ENCODE assay signal across 8 cellular contexts in the genomic region with DNA sequence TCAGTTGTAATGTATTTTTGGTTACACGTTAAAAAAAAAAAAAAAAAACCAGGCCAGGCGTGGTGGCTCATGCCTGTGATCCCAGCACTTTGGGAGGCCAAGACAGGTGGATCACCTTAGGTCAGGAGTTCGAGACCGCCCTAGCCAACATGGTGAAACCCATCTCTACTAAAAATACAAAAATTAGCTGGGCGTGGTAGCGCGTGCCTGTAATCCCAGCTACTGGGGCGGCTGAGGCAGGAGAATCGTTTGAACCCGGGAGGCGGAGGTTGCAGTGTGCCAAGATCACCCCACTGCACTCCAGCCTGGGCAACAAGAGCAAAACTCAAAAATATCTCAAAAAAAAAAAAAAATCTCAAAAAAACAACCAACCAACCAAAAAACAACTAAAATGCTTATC. TPM values are rescaled to one million over a fixed set of nuclear protein-coding genes. Genes with fewer than 3 reads are reported as not detected.
DNase-seq lines count a peak whose midpoint lies in the region; TF ChIP-seq lines count a peak whose summit lies in the region.
"Not testable (repeated sequence)": the region's sequence is repeated elsewhere in the genome, so short reads cannot be mapped to it uniquely, and the experiment has no call there.

No MANE protein-coding gene starts in this region.

- not testable (repeated sequence) for TF ChIP-seq CTCF in VCaP (conservative IDR thresholded peaks at IDR 0.05); endothelial cell (IDR thresholded peaks at IDR 0.05; ENCODE audit: unreplicated experiment); neutrophil (IDR thresholded peaks at IDR 0.05); stomach (IDR thresholded peaks at IDR 0.05)

- H3K9me3 ChIP-seq in BLaER1; HUES6 (ENCODE audit: control insufficient read depth, insufficient read depth, low read depth, low read length); adipocyte (ENCODE audit: control insufficient read depth, low read length); neutrophil; stomach: not testable (repeated sequence)

- TF ChIP-seq POLR2A in stomach (IDR thresholded peaks at IDR 0.05): not testable (repeated sequence)

- peaks cover 22% of the 10 kb centered on the region for H3K36me3 ChIP-seq in BLaER1
- not testable (repeated sequence) for H3K36me3 ChIP-seq in HUES6 (ENCODE audit: control insufficient read depth, insufficient read depth, low read length); adipocyte (ENCODE audit: control insufficient read depth, insufficient read depth, low read length, severe bottlenecking); neutrophil; stomach

- intact Hi-C loops in stomach (cut with DNase I; ENCODE audit: low total_unique reads): not testable (repeated sequence)

- H3K27me3 ChIP-seq in BLaER1; HUES6 (ENCODE audit: control insufficient read depth, insufficient read depth, low read length); adipocyte (replicated peaks; ENCODE audit: control insufficient read depth, insufficient read depth, low read length); neutrophil; stomach: not testable (repeated sequence)

- H3K27ac ChIP-seq in BLaER1; HUES6 (ENCODE audit: low read depth, low read length): not testable (repeated sequence)
- H3K27ac ChIP-seq in VCaP (peak overlapping the region; percentile 98), neutrophil (peak overlapping the region; percentile 95), stomach (peak overlapping the region in 4 of 5 donors; percentile 97 to 99 (median 98))

- peak overlapping the region; percentile 83 for H3K4me3 Mint-ChIP-seq in endothelial cell (ENCODE audit: unreplicated experiment)
- peak overlapping the region; percentile 96 to 97 (median 96) for H3K4me3 Mint-ChIP-seq in immature natural killer cell

- H3K4me3 ChIP-seq in BLaER1: peak overlapping the region; percentile 95; the same call in 1 of the 2 replicates
- H3K4me3 ChIP-seq in HUES6 (ENCODE audit: low read depth, low read length): peak overlapping the region; percentile 90
- peak overlapping the region; percentile 100 for H3K4me3 ChIP-seq in adipocyte (ENCODE audit: low read length)
- H3K4me3 ChIP-seq in neutrophil (ENCODE audit: low read depth in 1 of 2, low read length in 1 of 2): not testable (repeated sequence)
- peak overlapping the region; percentile 74 to 90 (median 81) for H3K4me3 ChIP-seq in stomach

- not testable (repeated sequence) for H3K9ac ChIP-seq in BLaER1; HUES6 (ENCODE audit: low read length)
- peak overlapping the region; percentile 99 for H3K9ac ChIP-seq in adipocyte (ENCODE audit: low read length)

- not testable (repeated sequence) for TF ChIP-seq EP300 in stomach (IDR thresholded peaks at IDR 0.05)

- not testable (repeated sequence) for H3K36me3 Mint-ChIP-seq in endothelial cell (ENCODE audit: low read depth, unreplicated experiment); immature natural killer cell

- H3K9me3 Mint-ChIP-seq in endothelial cell (ENCODE audit: unreplicated experiment); immature natural killer cell: not testable (repeated sequence)

- H3K4me1 Mint-ChIP-seq in endothelial cell (ENCODE audit: unreplicated experiment) (peaks cover 53% of the 10 kb centered on the region), immature natural killer cell (peaks cover 76 to 86% of the 10 kb centered on the region in 2 donors)

- H3K27me3 Mint-ChIP-seq in endothelial cell (ENCODE audit: unreplicated experiment): not testable (repeated sequence)
- H3K27me3 Mint-ChIP-seq in immature natural killer cell (ENCODE audit: low read depth in 3 of 3): peaks cover 5 to 13% (median 5%) of the 10 kb centered on the region in 3 donors

- not testable (repeated sequence) for DNase-seq in adipocyte (ENCODE audit: low read depth); endothelial cell (ENCODE audit: low spot score); immature natural killer cell; stomach

- peaks cover 62% of the 10 kb centered on the region for H3K4me1 ChIP-seq in BLaER1
- H3K4me1 ChIP-seq in HUES6 (ENCODE audit: control insufficient read depth, insufficient read depth, low read length): peaks cover 34% of the 10 kb centered on the region
- peaks cover 52% of the 10 kb centered on the region for H3K4me1 ChIP-seq in adipocyte (ENCODE audit: control insufficient read depth, insufficient read depth, low read length)
- peaks cover 73 to 75% of the 10 kb centered on the region in 2 experiments for H3K4me1 ChIP-seq in neutrophil (ENCODE audit: control insufficient read depth in 1 of 2, insufficient read depth in 1 of 2, low read depth in 1 of 2, low read length in 1 of 2)
- peaks cover 39 to 72% (median 58%) of the 10 kb centered on the region in 4 donors for H3K4me1 ChIP-seq in stomach

- H3K4me2 ChIP-seq in BLaER1: peak overlapping the region; percentile 90

- 69 to 82% (median 76%) methylated on average over 11 of the region's 11 CpGs for WGBS in stomach, 5 donors

- peaks cover 75% of the 10 kb centered on the region for H4K20me1 ChIP-seq in BLaER1

- not testable (repeated sequence) for H3K27ac Mint-ChIP-seq in endothelial cell (ENCODE audit: unreplicated experiment)
- H3K27ac Mint-ChIP-seq in immature natural killer cell: peak overlapping the region in 1 of 6 donors; percentile 88

RNA-seq across cellular contexts. Expression of a gene that starts 2.8 kb away (rescaled TPM):
- total RNA-seq in endothelial cell (ENCODE audit: unreplicated experiment) (102 TPM), stomach (100 to 1,000 TPM in 2 of 5 donors, 10 to 100 TPM in 3; 61.8 to 145 (median 71.4) TPM)
- polyA plus RNA-seq in immature natural killer cell (10 to 100 TPM; 15.0 to 24.8 (median 15.3) TPM), stomach (10 to 100 TPM; 25.1 to 48.3 (median 45.1) TPM)
